8 cellular contexts compared by ENCODE assay signal in genomic region chr6:111478749-111479148, GRCh38. TPM values are rescaled to one million over a fixed set of nuclear protein-coding genes. Genes with fewer than 3 reads are reported as not detected.
DNase-seq lines count a peak whose midpoint lies in the region; ATAC-seq and TF ChIP-seq lines count a peak whose summit lies in the region.

No MANE protein-coding gene starts in this region.

- no TSS peak for BruUV-seq in PC-9 (replicated peaks; lab: Mats Ljungman, UMichigan)

- H3F3A ChIP-seq in PC-9 (ENCODE audit: insufficient read depth, low read depth) = peaks cover 15% of the 10 kb centered on the region; the same call in 1 of the 2 replicates

- no peaks in the 10 kb centered on the region for H3K9me2 ChIP-seq in PC-9 (ENCODE audit: insufficient read depth)

- POLR2A ChIA-PET in PC-9 (lab: Charles Lee; ENCODE audit: unreplicated experiment) = interaction anchor here (0.6 to 1.0 kb wide), 5 partner anchors 17 to 216 kb away, joined by 3 to 24 read pairs (median 5); partner anchors contain the start of gene TRAF3IP2

- TF ChIP-seq POLR2A in esophagus squamous epithelium (IDR thresholded peaks at IDR 0.05) = no peak

- DNase-seq in activated T-cell treated with anti-CD3 and anti-CD28 coated beads, Interleukin-2, amount 50 U/mL, for 72 hours = no peak
- DNase-seq in activated T-cell treated with anti-CD3 and anti-CD28 coated beads, Interleukin-2, amount 50 U/mL, for 24 hours = no peak
- peak in 1 of 2 experiments; percentile 45 for DNase-seq in PC-9
- DNase-seq in esophagus squamous epithelium (lab: John Stamatoyannopoulos, UW) = no peak
- DNase-seq in putamen (ENCODE audit: low spot score) = peak; percentile 30
- DNase-seq in NK-92 (lab: John Stamatoyannopoulos, UW; ENCODE audit: unreplicated experiment) = no peak

- H3K4me1 ChIP-seq in PC-9 (replicated peaks; ENCODE audit: insufficient read depth) = peaks cover 49% of the 10 kb centered on the region
- H3K4me1 ChIP-seq in esophagus squamous epithelium = peaks cover 12 to 57% (median 22%) of the 10 kb centered on the region in 3 donors

- ATAC-seq in activated T-cell treated with anti-CD3 and anti-CD28 coated beads, Interleukin-2, amount 50 U/mL, for 72 hours (replicated peaks in 1 of 2) = no peak
- ATAC-seq in HG03095 (IDR thresholded peaks at IDR 0.05; ENCODE audit: unreplicated experiment) = peak; percentile 27
- no peak for ATAC-seq in HG02798 (IDR thresholded peaks at IDR 0.05; ENCODE audit: poor library complexity, unreplicated experiment)

- no peaks in the 10 kb centered on the region for H3K9me3 Mint-ChIP-seq in activated T-cell treated with anti-CD3 and anti-CD28 coated beads, Interleukin-2, amount 50 U/mL, for 72 hours
- no peaks in the 10 kb centered on the region for H3K9me3 Mint-ChIP-seq in activated T-cell treated with anti-CD3 and anti-CD28 coated beads, Interleukin-2, amount 50 U/mL, for 24 hours

- H4K20me1 ChIP-seq in PC-9 (ENCODE audit: insufficient read depth) = peaks cover 5% of the 10 kb centered on the region; the same call in 1 of the 2 replicates

- H3K27me3 Mint-ChIP-seq in activated T-cell treated with anti-CD3 and anti-CD28 coated beads, Interleukin-2, amount 50 U/mL, for 72 hours (ENCODE audit: low read depth) = no peaks in the 10 kb centered on the region
- no peaks in the 10 kb centered on the region for H3K27me3 Mint-ChIP-seq in activated T-cell treated with anti-CD3 and anti-CD28 coated beads, Interleukin-2, amount 50 U/mL, for 24 hours

- H3K9me3 ChIP-seq in PC-9 (ENCODE audit: insufficient read depth, low read depth) (no peaks in the 10 kb centered on the region), esophagus squamous epithelium (no peaks in the 10 kb centered on the region)

- no peak overlapping the region for H3K4me3 ChIP-seq in PC-9
- no peak overlapping the region for H3K4me3 ChIP-seq in esophagus squamous epithelium

- H3K4me1 Mint-ChIP-seq in activated T-cell treated with anti-CD3 and anti-CD28 coated beads, Interleukin-2, amount 50 U/mL, for 72 hours (ENCODE audit: low read depth) = peaks cover 52% of the 10 kb centered on the region
- peaks cover 45% of the 10 kb centered on the region for H3K4me1 Mint-ChIP-seq in activated T-cell treated with anti-CD3 and anti-CD28 coated beads, Interleukin-2, amount 50 U/mL, for 24 hours (ENCODE audit: low read depth)

- peaks cover 3 to 5% of the 10 kb centered on the region in 2 donors for H3K36me3 Mint-ChIP-seq in activated T-cell treated with anti-CD3 and anti-CD28 coated beads, Interleukin-2, amount 50 U/mL, for 72 hours (ENCODE audit: insufficient read depth in 2 of 2)
- H3K36me3 Mint-ChIP-seq in activated T-cell treated with anti-CD3 and anti-CD28 coated beads, Interleukin-2, amount 50 U/mL, for 24 hours (ENCODE audit: low read depth) = peaks cover 8% of the 10 kb centered on the region

- TF ChIP-seq CTCF in PC-9 (conservative IDR thresholded peaks at IDR 0.05) (peak; percentile 57; the same call in 1 of the 2 replicates), esophagus squamous epithelium (IDR thresholded peaks at IDR 0.05) (peak in 5 of 6 experiments; percentile 13 to 41 (median 17))

- CTCF ChIA-PET in PC-9 (lab: Charles Lee) = interaction anchor here (0.6 to 1.7 kb wide), 8 partner anchors 31 to 220 kb away, joined by 3 to 15 read pairs (median 4); partner anchors contain the start of gene TRAF3IP2

- H3K79me2 ChIP-seq in PC-9 (ENCODE audit: low read depth) = peaks cover 76% of the 10 kb centered on the region

- H3K27ac ChIP-seq in PC-9 (peak overlapping the region; percentile 48), esophagus squamous epithelium (peak overlapping the region in 2 of 4 donors; percentile 96 to 100)

- peak overlapping the region; percentile 47 for H3K4me2 ChIP-seq in PC-9

- H3K27me3 ChIP-seq in PC-9 (ENCODE audit: insufficient read depth, low read depth) (no peaks in the 10 kb centered on the region), esophagus squamous epithelium (no peaks in the 10 kb centered on the region)

- peak overlapping the region in 1 of 2 donors; percentile 15 for H3K4me3 Mint-ChIP-seq in activated T-cell treated with anti-CD3 and anti-CD28 coated beads, Interleukin-2, amount 50 U/mL, for 72 hours
- no peak overlapping the region for H3K4me3 Mint-ChIP-seq in activated T-cell treated with anti-CD3 and anti-CD28 coated beads, Interleukin-2, amount 50 U/mL, for 24 hours

- 6 to 20% methylated on average over 1 of the region's 1 CpG for WGBS in esophagus squamous epithelium, 2 donors

- H2AFZ ChIP-seq in PC-9 = no peak overlapping the region

- intact Hi-C loops in PC-9 (cut with micrococcal nuclease; ENCODE audit: unreplicated experiment) = loop anchor here (5.0 kb wide), 1 partner anchor 116 kb away; no protein-coding TSS in a partner anchor
- intact Hi-C loops in esophagus squamous epithelium (cut with DNase I) = no loop called here

- peak overlapping the region; percentile 76 for H3K27ac Mint-ChIP-seq in activated T-cell treated with anti-CD3 and anti-CD28 coated beads, Interleukin-2, amount 50 U/mL, for 72 hours
- no peak overlapping the region for H3K27ac Mint-ChIP-seq in activated T-cell treated with anti-CD3 and anti-CD28 coated beads, Interleukin-2, amount 50 U/mL, for 24 hours

- H3K36me3 ChIP-seq in PC-9 (ENCODE audit: low read depth) = no peaks in the 10 kb centered on the region
- no peaks in the 10 kb centered on the region for H3K36me3 ChIP-seq in esophagus squamous epithelium

RNA-seq across cellular contexts. Expression of gene REV3L, which starts 4.3 kb away (rescaled TPM):
- total RNA-seq in activated T-cell treated with anti-CD3 and anti-CD28 coated beads, Interleukin-2, amount 50 U/mL, for 72 hours = 10 to 100 TPM; 17.4 to 19.3 TPM
- total RNA-seq in PC-9 (2021) (22.9 and 23.8 TPM in 2 replicates), esophagus squamous epithelium (10 to 100 TPM in 3 of 4 donors, 1 to 10 TPM in 1; 7.0 to 47.1 (median 18.8) TPM)
